Comparison of ENCODE assay signal across 10 cellular contexts in the genomic region with DNA sequence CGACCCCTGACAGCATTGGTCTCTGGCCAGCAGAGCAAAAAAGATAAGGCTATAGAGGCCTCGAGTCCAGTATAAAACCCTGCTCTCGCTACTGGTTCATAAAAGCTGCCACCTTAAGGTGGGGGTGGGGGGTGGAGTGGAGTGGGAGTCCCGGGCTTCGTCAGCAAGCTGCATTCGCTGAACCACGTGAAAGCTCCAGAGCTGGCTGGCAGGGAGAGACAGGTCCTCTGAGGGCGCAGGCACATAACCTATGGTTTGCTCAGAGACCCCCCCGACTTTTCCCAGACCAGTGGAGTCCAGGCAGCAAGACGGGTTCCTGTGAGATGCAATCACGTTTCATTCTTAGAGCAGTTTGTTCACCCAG. TPM values are rescaled to one million over a fixed set of nuclear protein-coding genes. Genes with fewer than 3 reads are reported as not detected.
A peak's percentile ranks its signal among the peaks of the same experiment; 100 is the strongest.
DNase-seq lines count a peak whose midpoint lies in the region; ATAC-seq and TF ChIP-seq lines count a peak whose summit lies in the region.
"Had no signal": no experiment of that assay in that cellular context is flagged by ENCODE, and none has a peak within 500 bp of the region (broad histone marks: within the 10 kb centered on the region; RNA-seq: fewer than 3 reads in every experiment).

No MANE protein-coding gene starts in this region.

- CTCF ChIA-PET in OCI-LY7 (lab: Charles Lee; ENCODE audit: unreplicated experiment), result interaction anchor here (1.1 kb wide), 1 partner anchor 79 kb away, joined by 4 read pairs; no protein-coding TSS in a partner anchor

- no peak for ATAC-seq in SK-N-SH treated with all-trans-retinoic acid at 6 μM for 48 hours

- H3K36me3 ChIP-seq in OCI-LY7 (ENCODE audit: insufficient read depth, low read length) (0 out of 2 replicates have a peak, but pooled peaks cover 10% of the 10 kb centered on the region), spleen (no peaks in the 10 kb centered on the region)

- H3K4me3 ChIP-seq in OCI-LY7 (ENCODE audit: low read depth, low read length, poor library complexity, severe bottlenecking) (peak overlapping the region; percentile 89), spleen (peak overlapping the region; percentile 10 to 87 (median 70))

- TF ChIP-seq CTCF in OCI-LY7 (conservative IDR thresholded peaks at IDR 0.05; ENCODE audit: low read length), result no peak
- TF ChIP-seq CTCF in spleen (IDR thresholded peaks at IDR 0.05 in 8 of 11, conservative IDR thresholded peaks at IDR 0.05 in 3 of 11), result no peak

- peak overlapping the region; percentile 76 for H3K4me2 ChIP-seq in OCI-LY7 (ENCODE audit: low read length)

- intact Hi-C loops in OCI-LY7 (cut with micrococcal nuclease; ENCODE audit: unreplicated experiment), result loop anchor here (5.0 kb wide), 1 partner anchor 151 kb away; a partner anchor contains a TSS
- intact Hi-C loops in head of caudate nucleus (cut with DNase I), result loop anchor here (10.0 kb wide), 1 partner anchor 48 kb away; no protein-coding TSS in a partner anchor
- intact Hi-C loops in spleen (cut with DNase I; ENCODE audit: low total_unique reads), result no loop called here

- BruUV-seq in OCI-LY7 (replicated peaks; lab: Mats Ljungman, UMichigan), result no TSS peak

- peaks cover 0 to 68% (median 33%) of the 10 kb centered on the region in 7 donors for H3K27me3 ChIP-seq in spleen (replicated peaks in 1 of 7)

- H3K79me2 ChIP-seq in OCI-LY7 (ENCODE audit: insufficient read depth, low read depth, low read length), result peaks cover 24% of the 10 kb centered on the region

- 9 to 24% (median 13%) methylated on average over 10 to 11 of the region's 11 CpGs for WGBS in spleen, 5 donors

- no peaks in the 10 kb centered on the region for H4K20me1 ChIP-seq in OCI-LY7 (ENCODE audit: insufficient read depth, low read length)

- TF ChIP-seq POLR2A in spleen (IDR thresholded peaks at IDR 0.05), result no peak

- H3K9me3 ChIP-seq in OCI-LY7 (ENCODE audit: low read length) (no peaks in the 10 kb centered on the region), spleen (no peaks in the 10 kb centered on the region)

- POLR2A ChIA-PET in OCI-LY7 (lab: Charles Lee), result interaction anchor here (1.1 kb wide), 1 partner anchor 20 kb away, joined by 3 read pairs; no protein-coding TSS in a partner anchor

- peaks cover 67% of the 10 kb centered on the region for H3K4me1 ChIP-seq in OCI-LY7 (ENCODE audit: insufficient read depth, low read length, poor library complexity, severe bottlenecking)
- peaks cover 32 to 89% (median 77%) of the 10 kb centered on the region in 6 donors for H3K4me1 ChIP-seq in spleen

- H2AFZ ChIP-seq in OCI-LY7 (ENCODE audit: low read length), result no peak overlapping the region; the same call in 1 of the 2 replicates

- H3K27ac ChIP-seq in OCI-LY7 (ENCODE audit: low read depth, low read length, poor library complexity, severe bottlenecking), result peak overlapping the region; percentile 94
- peak overlapping the region in 7 of 8 donors; percentile 9 to 99 (median 98) for H3K27ac ChIP-seq in spleen

- DNase-seq in DMS 273 (lab: John Stamatoyannopoulos, UW; ENCODE audit: unreplicated experiment), result peak; percentile 28
- no peak for DNase-seq in DMS 273 treated with DMSO at 0.1 percent for 48 hours (lab: John Stamatoyannopoulos, UW)
- peak; percentile 27 for DNase-seq in OCI-LY7 (ENCODE audit: low spot score)
- peak in 34 of 42 donors; percentile 26 to 87 (median 59) for DNase-seq in head of caudate nucleus
- no peak for DNase-seq in spleen
- no peak for DNase-seq in NCI-H1694 treated with DMSO at 0.1 percent for 48 hours (lab: John Stamatoyannopoulos, UW)
- DNase-seq in activated CD4-positive, alpha-beta T cell treated with anti-CD3 and anti-CD28 coated beads for 4 hours, result no peak
- DNase-seq: NCI-H146, T1000 had no signal

- H3K9me2 ChIP-seq in OCI-LY7 (ENCODE audit: insufficient read depth, low read length), result no peaks in the 10 kb centered on the region

TF ChIP-seq in SK-N-SH treated with all-trans-retinoic acid at 6 μM for 48 hours, 23 proteins besides CTCF, POLR2A, EP300 and RAD21:
- TF ChIP-seq, protein P1, sequence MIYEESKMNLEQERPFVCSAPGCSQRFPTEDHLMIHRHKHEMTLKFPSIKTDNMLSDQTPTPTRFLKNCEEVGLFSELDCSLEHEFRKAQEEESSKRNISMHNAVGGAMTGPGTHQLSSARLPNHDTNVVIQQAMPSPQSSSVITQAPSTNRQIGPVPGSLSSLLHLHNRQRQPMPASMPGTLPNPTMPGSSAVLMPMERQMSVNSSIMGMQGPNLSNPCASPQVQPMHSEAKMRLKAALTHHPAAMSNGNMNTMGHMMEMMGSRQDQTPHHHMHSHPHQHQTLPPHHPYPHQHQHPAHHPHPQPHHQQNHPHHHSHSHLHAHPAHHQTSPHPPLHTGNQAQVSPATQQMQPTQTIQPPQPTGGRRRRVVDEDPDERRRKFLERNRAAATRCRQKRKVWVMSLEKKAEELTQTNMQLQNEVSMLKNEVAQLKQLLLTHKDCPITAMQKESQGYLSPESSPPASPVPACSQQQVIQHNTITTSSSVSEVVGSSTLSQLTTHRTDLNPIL (CRISPR knock-in tag; IDR thresholded peaks at IDR 0.05; ENCODE audit: low read depth), result no peak
- TF ChIP-seq, protein P2, sequence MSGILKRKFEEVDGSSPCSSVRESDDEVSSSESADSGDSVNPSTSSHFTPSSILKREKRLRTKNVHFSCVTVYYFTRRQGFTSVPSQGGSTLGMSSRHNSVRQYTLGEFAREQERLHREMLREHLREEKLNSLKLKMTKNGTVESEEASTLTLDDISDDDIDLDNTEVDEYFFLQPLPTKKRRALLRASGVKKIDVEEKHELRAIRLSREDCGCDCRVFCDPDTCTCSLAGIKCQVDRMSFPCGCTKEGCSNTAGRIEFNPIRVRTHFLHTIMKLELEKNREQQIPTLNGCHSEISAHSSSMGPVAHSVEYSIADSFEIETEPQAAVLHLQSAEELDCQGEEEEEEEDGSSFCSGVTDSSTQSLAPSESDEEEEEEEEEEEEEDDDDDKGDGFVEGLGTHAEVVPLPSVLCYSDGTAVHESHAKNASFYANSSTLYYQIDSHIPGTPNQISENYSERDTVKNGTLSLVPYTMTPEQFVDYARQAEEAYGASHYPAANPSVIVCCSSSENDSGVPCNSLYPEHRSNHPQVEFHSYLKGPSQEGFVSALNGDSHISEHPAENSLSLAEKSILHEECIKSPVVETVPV (CRISPR knock-in tag; IDR thresholded peaks at IDR 0.05), result no peak
- no peak for TF ChIP-seq ARNTL (CRISPR knock-in tag; IDR thresholded peaks at IDR 0.05; ENCODE audit: borderline replicate concordance, low read depth)
- TF ChIP-seq ZC3H10 (CRISPR knock-in tag; IDR thresholded peaks at IDR 0.05), result no peak
- no peak for TF ChIP-seq BACH2 (CRISPR knock-in tag; IDR thresholded peaks at IDR 0.05; ENCODE audit: borderline replicate concordance)
- no peak for TF ChIP-seq SNAI2 (CRISPR knock-in tag; IDR thresholded peaks at IDR 0.05)
- no peak for TF ChIP-seq ZFP30 (CRISPR knock-in tag; IDR thresholded peaks at IDR 0.05)
- TF ChIP-seq, protein P3, sequence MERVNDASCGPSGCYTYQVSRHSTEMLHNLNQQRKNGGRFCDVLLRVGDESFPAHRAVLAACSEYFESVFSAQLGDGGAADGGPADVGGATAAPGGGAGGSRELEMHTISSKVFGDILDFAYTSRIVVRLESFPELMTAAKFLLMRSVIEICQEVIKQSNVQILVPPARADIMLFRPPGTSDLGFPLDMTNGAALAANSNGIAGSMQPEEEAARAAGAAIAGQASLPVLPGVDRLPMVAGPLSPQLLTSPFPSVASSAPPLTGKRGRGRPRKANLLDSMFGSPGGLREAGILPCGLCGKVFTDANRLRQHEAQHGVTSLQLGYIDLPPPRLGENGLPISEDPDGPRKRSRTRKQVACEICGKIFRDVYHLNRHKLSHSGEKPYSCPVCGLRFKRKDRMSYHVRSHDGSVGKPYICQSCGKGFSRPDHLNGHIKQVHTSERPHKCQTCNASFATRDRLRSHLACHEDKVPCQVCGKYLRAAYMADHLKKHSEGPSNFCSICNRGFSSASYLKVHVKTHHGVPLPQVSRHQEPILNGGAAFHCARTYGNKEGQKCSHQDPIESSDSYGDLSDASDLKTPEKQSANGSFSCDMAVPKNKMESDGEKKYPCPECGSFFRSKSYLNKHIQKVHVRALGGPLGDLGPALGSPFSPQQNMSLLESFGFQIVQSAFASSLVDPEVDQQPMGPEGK (CRISPR knock-in tag; IDR thresholded peaks at IDR 0.05; ENCODE audit: borderline replicate concordance), result no peak

RNA-seq across cellular contexts. Expression of a gene that starts 1.4 kb away (rescaled TPM):
- total RNA-seq in OCI-LY7 (2014; rRNA removed; shearing (Covaris generic)), result 9.7 and 18.8 TPM in 2 replicates
- 32.2 and 36.4 TPM in 2 replicates for total RNA-seq in OCI-LY7 (2022)
- 10 to 100 TPM; 15.1 to 67.3 (median 57.3) TPM for total RNA-seq in spleen
- polyA plus RNA-seq in spleen, result 10 to 100 TPM; 11.6 to 32.5 (median 15.5) TPM

RNA-seq across cellular contexts. Expression of a gene that starts 32.1 kb away (rescaled TPM):
- 0.41 TPM in 1 of 2 replicates, not detected in the other for total RNA-seq in OCI-LY7 (2014; rRNA removed; shearing (Covaris generic))
- total RNA-seq in OCI-LY7 (2022) (0.11 TPM in 1 of 2 replicates, not detected in the other), spleen (10 to 100 TPM; 35.6 to 70.0 (median 44.3) TPM)
- 10 to 100 TPM in 2 of 3 donors, 1 to 10 TPM in 1; 7.9 to 16.6 (median 10.8) TPM for polyA plus RNA-seq in spleen

RNA-seq across cellular contexts. Expression of a gene that starts 32.2 kb away (rescaled TPM):
- 1.4 and 2.1 TPM in 2 replicates for total RNA-seq in OCI-LY7 (2014; rRNA removed; shearing (Covaris generic))
- total RNA-seq in OCI-LY7 (2022), result 1.6 and 1.8 TPM in 2 replicates
- total RNA-seq in spleen, result 1 to 10 TPM in 5 of 7 donors, under 1 TPM in 2; 0.42 to 2.3 (median 1.6) TPM
- under 1 TPM; 0.17 to 0.77 (median 0.30) TPM for polyA plus RNA-seq in spleen

Comparison
In these comparisons a context has a peak if more than half of its experiments do, and no peak if none do; other contexts are left out.
1. DNase-seq: peak in DMS 273 (single experiment), OCI-LY7 (single experiment) and head of caudate nucleus (34 of 42); none in DMS 273 treated with DMSO at 0.1 percent for 48 hours (single experiment), spleen (single experiment), NCI-H1694 treated with DMSO at 0.1 percent for 48 hours (single experiment) and activated CD4-positive, alpha-beta T cell treated with anti-CD3 and anti-CD28 coated beads for 4 hours (0 of 2).
2. RNA of a gene that starts 32.1 kb away (total RNA-seq): 35.6 to 70.0 TPM in spleen; 0.11 to 0.41 TPM in OCI-LY7; every median in the first group is over 10 times any median in the second.